1 cellular context compared by ENCODE assay signal in the genomic region with DNA sequence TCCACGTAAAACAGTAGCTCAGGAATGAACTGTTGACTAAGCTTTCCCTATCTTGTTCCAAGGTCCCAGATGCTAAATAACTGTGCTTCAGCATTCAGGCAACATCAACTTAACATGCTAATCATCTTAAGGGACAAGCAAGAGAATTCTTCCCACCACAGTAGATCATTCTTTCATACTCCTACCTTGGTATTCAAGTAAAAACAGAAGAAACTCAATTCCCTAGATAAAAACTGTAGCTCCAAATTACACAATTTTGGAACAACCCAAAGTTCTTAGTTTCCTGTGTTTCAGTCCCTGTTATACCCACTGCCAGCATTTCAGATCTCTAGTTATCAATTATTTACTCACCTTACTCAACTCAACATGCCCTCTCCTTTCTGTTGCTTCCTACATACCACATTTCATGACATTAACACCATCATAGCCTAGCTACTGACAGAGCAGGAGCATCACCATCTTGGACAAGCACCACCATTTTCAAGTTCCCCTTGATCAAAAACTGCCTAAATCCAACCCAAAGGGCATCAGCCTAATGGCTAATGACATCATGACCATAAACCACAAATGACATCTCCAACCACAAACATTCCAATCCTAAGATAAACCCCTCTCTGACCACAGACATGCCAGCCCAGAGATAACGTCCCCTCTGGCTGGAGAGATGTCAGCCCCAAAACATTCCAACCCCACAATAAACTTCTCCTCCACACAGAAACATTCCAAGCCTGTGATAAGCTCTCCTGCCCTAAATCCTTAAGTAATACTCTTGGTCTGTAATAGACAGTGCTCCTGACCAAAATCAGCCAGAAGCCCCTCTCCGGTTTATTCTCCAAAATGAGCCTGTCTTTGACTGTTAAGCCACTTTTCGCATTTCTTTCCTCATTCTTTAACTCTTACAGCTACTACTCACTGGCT.
TF ChIP-seq lines count a peak whose summit lies in the region.

No MANE protein-coding gene starts in this region.

TF ChIP-seq in SK-N-SH, 30 proteins besides CTCF, POLR2A, EP300 and RAD21 (continued from another document):
- TF ChIP-seq, protein P1, sequence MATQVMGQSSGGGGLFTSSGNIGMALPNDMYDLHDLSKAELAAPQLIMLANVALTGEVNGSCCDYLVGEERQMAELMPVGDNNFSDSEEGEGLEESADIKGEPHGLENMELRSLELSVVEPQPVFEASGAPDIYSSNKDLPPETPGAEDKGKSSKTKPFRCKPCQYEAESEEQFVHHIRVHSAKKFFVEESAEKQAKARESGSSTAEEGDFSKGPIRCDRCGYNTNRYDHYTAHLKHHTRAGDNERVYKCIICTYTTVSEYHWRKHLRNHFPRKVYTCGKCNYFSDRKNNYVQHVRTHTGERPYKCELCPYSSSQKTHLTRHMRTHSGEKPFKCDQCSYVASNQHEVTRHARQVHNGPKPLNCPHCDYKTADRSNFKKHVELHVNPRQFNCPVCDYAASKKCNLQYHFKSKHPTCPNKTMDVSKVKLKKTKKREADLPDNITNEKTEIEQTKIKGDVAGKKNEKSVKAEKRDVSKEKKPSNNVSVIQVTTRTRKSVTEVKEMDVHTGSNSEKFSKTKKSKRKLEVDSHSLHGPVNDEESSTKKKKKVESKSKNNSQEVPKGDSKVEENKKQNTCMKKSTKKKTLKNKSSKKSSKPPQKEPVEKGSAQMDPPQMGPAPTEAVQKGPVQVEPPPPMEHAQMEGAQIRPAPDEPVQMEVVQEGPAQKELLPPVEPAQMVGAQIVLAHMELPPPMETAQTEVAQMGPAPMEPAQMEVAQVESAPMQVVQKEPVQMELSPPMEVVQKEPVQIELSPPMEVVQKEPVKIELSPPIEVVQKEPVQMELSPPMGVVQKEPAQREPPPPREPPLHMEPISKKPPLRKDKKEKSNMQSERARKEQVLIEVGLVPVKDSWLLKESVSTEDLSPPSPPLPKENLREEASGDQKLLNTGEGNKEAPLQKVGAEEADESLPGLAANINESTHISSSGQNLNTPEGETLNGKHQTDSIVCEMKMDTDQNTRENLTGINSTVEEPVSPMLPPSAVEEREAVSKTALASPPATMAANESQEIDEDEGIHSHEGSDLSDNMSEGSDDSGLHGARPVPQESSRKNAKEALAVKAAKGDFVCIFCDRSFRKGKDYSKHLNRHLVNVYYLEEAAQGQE (IDR thresholded peaks at IDR 0.05; ENCODE audit: low read depth, low read length) = 0 out of 2 replicates have a peak, but pooled peaks have one; percentile 16
- no peak for TF ChIP-seq GABPA (IDR thresholded peaks at IDR 0.05; ENCODE audit: low read depth)
- TF ChIP-seq JUND (IDR thresholded peaks at IDR 0.05) = peak; percentile 87
- TF ChIP-seq, protein P2, sequence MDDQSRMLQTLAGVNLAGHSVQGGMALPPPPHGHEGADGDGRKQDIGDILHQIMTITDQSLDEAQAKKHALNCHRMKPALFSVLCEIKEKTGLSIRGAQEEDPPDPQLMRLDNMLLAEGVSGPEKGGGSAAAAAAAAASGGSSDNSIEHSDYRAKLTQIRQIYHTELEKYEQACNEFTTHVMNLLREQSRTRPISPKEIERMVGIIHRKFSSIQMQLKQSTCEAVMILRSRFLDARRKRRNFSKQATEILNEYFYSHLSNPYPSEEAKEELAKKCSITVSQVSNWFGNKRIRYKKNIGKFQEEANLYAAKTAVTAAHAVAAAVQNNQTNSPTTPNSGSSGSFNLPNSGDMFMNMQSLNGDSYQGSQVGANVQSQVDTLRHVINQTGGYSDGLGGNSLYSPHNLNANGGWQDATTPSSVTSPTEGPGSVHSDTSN (IDR thresholded peaks at IDR 0.05) = peak; percentile 98
- TF ChIP-seq SIN3A (IDR thresholded peaks at IDR 0.05; ENCODE audit: borderline replicate concordance, low read depth, low read length) = peak; percentile 79; the same call in 1 of the 2 replicates
- TF ChIP-seq TEAD4 (IDR thresholded peaks at IDR 0.05; ENCODE audit: borderline replicate concordance, insufficient read depth) = peak; percentile 92
